Comparison of ENCODE assay signal across 10 cellular contexts in the genomic region with DNA sequence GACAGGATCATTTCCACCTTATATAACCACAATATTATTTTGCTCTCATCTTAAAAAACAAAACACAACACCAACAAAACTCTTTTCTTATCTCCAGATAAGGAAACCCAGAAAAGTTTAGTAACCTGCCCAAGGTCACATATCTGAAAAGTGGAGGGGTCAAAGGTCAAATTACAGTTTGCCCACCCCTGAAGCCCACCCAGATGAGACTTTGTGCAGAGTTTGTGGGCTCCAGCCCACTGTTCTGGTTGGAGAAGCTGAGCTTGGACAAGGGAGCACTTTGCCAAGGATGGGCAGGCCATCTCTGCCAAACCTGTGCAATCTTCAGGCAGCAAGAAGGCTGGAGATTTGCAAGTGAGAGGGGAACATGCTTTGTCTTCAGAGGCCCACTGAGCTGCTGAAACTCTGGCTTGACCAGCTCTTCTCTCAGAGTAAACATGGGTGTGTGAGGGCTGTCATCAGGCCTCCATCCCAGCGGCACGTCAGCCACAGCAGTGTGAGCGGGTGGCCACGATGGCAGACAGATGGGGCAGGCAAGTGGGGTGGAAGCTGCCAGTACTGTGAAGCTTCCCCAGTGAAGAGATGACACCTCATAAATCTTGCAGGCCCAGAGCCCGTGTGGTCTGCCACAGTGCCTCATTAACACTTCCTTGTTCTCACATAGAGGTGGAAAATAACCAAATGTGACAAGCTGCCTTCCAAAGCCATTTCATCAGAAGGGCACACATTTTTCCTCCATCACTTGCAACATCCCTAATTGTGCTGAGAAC.
A peak's percentile ranks its signal among the peaks of the same experiment; 100 is the strongest.
DNase-seq lines count a peak whose midpoint lies in the region; ATAC-seq and TF ChIP-seq lines count a peak whose summit lies in the region.
"Had no signal": no experiment of that assay in that cellular context is flagged by ENCODE, and none has a peak within 500 bp of the region (broad histone marks: within the 10 kb centered on the region; RNA-seq: fewer than 3 reads in every experiment).

No MANE protein-coding gene starts in this region.

- H3K27ac ChIP-seq in Panc1 (ENCODE audit: low read length) (peak overlapping the region; percentile 60), left lung (no peak overlapping the region), MM.1S (ENCODE audit: low read length) (no peak overlapping the region), coronary artery (peak overlapping the region in 1 of 2 donors; percentile 4)

- no peaks in the 10 kb centered on the region for H3K36me3 Mint-ChIP-seq in activated naive CD4-positive, alpha-beta T cell treated with anti-CD3 and anti-CD28 coated beads, Interleukin-2, amount 50 U/mL, for 24 hours
- H3K36me3 Mint-ChIP-seq in activated naive CD4-positive, alpha-beta T cell treated with anti-CD3 and anti-CD28 coated beads for 36 hours (ENCODE audit: low read depth) = no peaks in the 10 kb centered on the region
- no peaks in the 10 kb centered on the region for H3K36me3 Mint-ChIP-seq in type B pancreatic cell

- H3K36me3 ChIP-seq in Panc1 (ENCODE audit: control insufficient read depth, insufficient read depth, low read length) = no peaks in the 10 kb centered on the region
- H3K36me3 ChIP-seq in left lung = no peaks in the 10 kb centered on the region
- H3K36me3 ChIP-seq in MM.1S (replicated peaks; ENCODE audit: insufficient read depth, low read length) = no peaks in the 10 kb centered on the region

- H3K4me3 ChIP-seq in Panc1 (ENCODE audit: low read depth in 2 of 2, low read length in 2 of 2) = no peak overlapping the region
- H3K4me3 ChIP-seq in left lung = no peak overlapping the region
- no peak overlapping the region for H3K4me3 ChIP-seq in MM.1S (ENCODE audit: low read length)
- H3K4me3 ChIP-seq in coronary artery = no peak overlapping the region

- H3K9me3 ChIP-seq in Panc1 (ENCODE audit: control insufficient read depth, insufficient read depth, low read depth, low read length) (no peaks in the 10 kb centered on the region), left lung (no peaks in the 10 kb centered on the region), MM.1S (replicated peaks; ENCODE audit: insufficient read depth, low read length) (no peaks in the 10 kb centered on the region)

- no peaks in the 10 kb centered on the region for H3K4me1 Mint-ChIP-seq in activated naive CD4-positive, alpha-beta T cell treated with anti-CD3 and anti-CD28 coated beads, Interleukin-2, amount 50 U/mL, for 24 hours
- peaks cover 5% of the 10 kb centered on the region for H3K4me1 Mint-ChIP-seq in activated naive CD4-positive, alpha-beta T cell treated with anti-CD3 and anti-CD28 coated beads for 36 hours (ENCODE audit: low read depth)
- H3K4me1 Mint-ChIP-seq in type B pancreatic cell (ENCODE audit: unreplicated experiment) = peaks cover 49% of the 10 kb centered on the region

- CTCF ChIA-PET in activated naive CD4-positive, alpha-beta T cell treated with anti-CD3 and anti-CD28 coated beads for 36 hours (lab: Charles Lee) = interaction anchor here (0.6 to 1.8 kb wide), 2 partner anchors 118 to 922 kb away, joined by 3 to 4 read pairs; no protein-coding TSS in a partner anchor
- CTCF ChIA-PET in Panc1 (lab: Charles Lee) = no interaction called here

- no peaks in the 10 kb centered on the region for H3K9me3 Mint-ChIP-seq in activated naive CD4-positive, alpha-beta T cell treated with anti-CD3 and anti-CD28 coated beads, Interleukin-2, amount 50 U/mL, for 24 hours
- no peaks in the 10 kb centered on the region for H3K9me3 Mint-ChIP-seq in activated naive CD4-positive, alpha-beta T cell treated with anti-CD3 and anti-CD28 coated beads for 36 hours
- H3K9me3 Mint-ChIP-seq in type B pancreatic cell = no peaks in the 10 kb centered on the region

- POLR2A ChIA-PET in Panc1 (lab: Charles Lee) = no interaction called here

- no peak overlapping the region for H3K4me3 Mint-ChIP-seq in activated naive CD4-positive, alpha-beta T cell treated with anti-CD3 and anti-CD28 coated beads, Interleukin-2, amount 50 U/mL, for 24 hours
- no peak overlapping the region for H3K4me3 Mint-ChIP-seq in activated naive CD4-positive, alpha-beta T cell treated with anti-CD3 and anti-CD28 coated beads for 36 hours
- no peak overlapping the region for H3K4me3 Mint-ChIP-seq in type B pancreatic cell

- TF ChIP-seq CTCF in Panc1 (IDR thresholded peaks at IDR 0.05) (no peak), left lung (IDR thresholded peaks at IDR 0.05) (no peak), type B pancreatic cell (conservative IDR thresholded peaks at IDR 0.05) (no peak), MM.1S (IDR thresholded peaks at IDR 0.05; ENCODE audit: low read length) (no peak), coronary artery (IDR thresholded peaks at IDR 0.05) (no peak)

- H3K4me2 ChIP-seq in MM.1S (ENCODE audit: low read depth, low read length) = no peak overlapping the region

- ATAC-seq in Panc1 (no peak), left lung (peak; percentile 13), GM21390 (IDR thresholded peaks at IDR 0.05; ENCODE audit: unreplicated experiment) (no peak)

- no peaks in the 10 kb centered on the region for H4K20me1 ChIP-seq in MM.1S (ENCODE audit: insufficient read depth, low read length)

- no peak for DNase-seq in activated naive CD4-positive, alpha-beta T cell treated with anti-CD3 and anti-CD28 coated beads for 36 hours
- no peak for DNase-seq in Panc1 (ENCODE audit: low read depth, low spot score)
- DNase-seq in left lung = no peak
- no peak for DNase-seq in type B pancreatic cell (ENCODE audit: extremely low spot score, unreplicated experiment)
- DNase-seq in MM.1S = no peak
- DNase-seq in coronary artery (ENCODE audit: low spot score) = no peak
- DNase-seq: amniotic stem cell, NCI-H1436 had no signal

- H3K4me1 ChIP-seq in Panc1 (ENCODE audit: control insufficient read depth, insufficient read depth, low read length) (peaks cover 13% of the 10 kb centered on the region), left lung (no peaks in the 10 kb centered on the region), MM.1S (ENCODE audit: low read length) (no peaks in the 10 kb centered on the region)

- H2AFZ ChIP-seq in MM.1S (ENCODE audit: low read length) = no peak overlapping the region

- H3F3A ChIP-seq in MM.1S (ENCODE audit: insufficient read depth, low read length) = no peaks in the 10 kb centered on the region

- H3K27me3 Mint-ChIP-seq in activated naive CD4-positive, alpha-beta T cell treated with anti-CD3 and anti-CD28 coated beads, Interleukin-2, amount 50 U/mL, for 24 hours = no peaks in the 10 kb centered on the region
- H3K27me3 Mint-ChIP-seq in activated naive CD4-positive, alpha-beta T cell treated with anti-CD3 and anti-CD28 coated beads for 36 hours (ENCODE audit: low read depth) = no peaks in the 10 kb centered on the region
- H3K27me3 Mint-ChIP-seq in type B pancreatic cell = peaks cover 4% of the 10 kb centered on the region

- H3K79me2 ChIP-seq in MM.1S (ENCODE audit: low read length) = no peaks in the 10 kb centered on the region

- BruUV-seq in Panc1 (replicated peaks; lab: Mats Ljungman, UMichigan) = no TSS peak

- H3K9me2 ChIP-seq in MM.1S (replicated peaks; ENCODE audit: insufficient read depth, low read length) = no peaks in the 10 kb centered on the region

- in situ Hi-C loops in Panc1 (cut with HindIII; ENCODE audit: low pct_unique_long_range_greater_than_20kb, low sequenced_read_pairs) = no loop called here

- intact Hi-C loops in activated naive CD4-positive, alpha-beta T cell treated with anti-CD3 and anti-CD28 coated beads for 36 hours (cut with micrococcal nuclease) = no loop called here
- intact Hi-C loops in Panc1 (cut with micrococcal nuclease; ENCODE audit: unreplicated experiment) (no loop called here), left lung (cut with DNase I) (no loop called here)

- no peaks in the 10 kb centered on the region for H3K27me3 ChIP-seq in Panc1 (ENCODE audit: control insufficient read depth, insufficient read depth, low read length)
- H3K27me3 ChIP-seq in left lung = no peaks in the 10 kb centered on the region
- H3K27me3 ChIP-seq in MM.1S (replicated peaks; ENCODE audit: insufficient read depth, low read length) = no peaks in the 10 kb centered on the region

- peak overlapping the region; percentile 43 for H3K27ac Mint-ChIP-seq in activated naive CD4-positive, alpha-beta T cell treated with anti-CD3 and anti-CD28 coated beads, Interleukin-2, amount 50 U/mL, for 24 hours
- no peak overlapping the region for H3K27ac Mint-ChIP-seq in activated naive CD4-positive, alpha-beta T cell treated with anti-CD3 and anti-CD28 coated beads for 36 hours
- H3K27ac Mint-ChIP-seq in type B pancreatic cell = peak overlapping the region; percentile 86

- H3K9ac ChIP-seq in MM.1S (ENCODE audit: low read length) = no peak overlapping the region
